16 cellular contexts compared by ENCODE assay signal in the genomic region with DNA sequence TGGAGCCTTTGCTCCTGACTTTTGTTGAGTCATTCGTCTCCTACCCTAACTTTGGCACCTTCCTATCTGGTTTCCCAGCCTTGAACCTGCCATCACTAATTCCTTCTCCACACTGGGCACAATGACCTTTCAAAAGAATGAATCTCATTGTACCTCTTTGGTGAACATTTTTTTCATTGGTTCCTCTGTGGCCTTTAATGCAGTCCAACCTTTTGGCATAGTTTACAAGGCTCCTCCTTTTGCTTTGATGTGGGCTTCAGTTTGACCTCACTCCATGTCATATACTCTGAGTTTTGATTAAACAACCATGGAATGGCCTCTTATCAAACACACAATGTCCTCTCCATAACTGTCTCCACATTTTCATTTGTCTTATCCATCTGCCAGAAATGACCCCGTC. TPM values are rescaled to one million over a fixed set of nuclear protein-coding genes. Genes with fewer than 3 reads are reported as not detected.
"Had no signal": no experiment of that assay in that cellular context is flagged by ENCODE, and none has a peak within 500 bp of the region (broad histone marks: within the 10 kb centered on the region; RNA-seq: fewer than 3 reads in every experiment).

No MANE protein-coding gene starts in this region.

- H3K4me3 Mint-ChIP-seq: central memory CD8-positive, alpha-beta T cell; effector memory CD8-positive, alpha-beta T cell; naive B cell; WTC11 had no signal

- H3K27me3 ChIP-seq: body of pancreas, upper lobe of left lung had no signal

- DNase-seq: activated CD4-positive, alpha-beta T cell treated with anti-CD3 and anti-CD28 coated beads for 48 hours; activated gamma-delta T cell; activated T-cell treated with anti-CD3 and anti-CD28 coated beads for 4 hours; body of pancreas; effector memory CD8-positive, alpha-beta T cell; glutamatergic neuron; left cardiac atrium; midbrain; naive B cell; right cardiac atrium; substantia nigra; upper lobe of left lung had no signal

- H3K27ac Mint-ChIP-seq: WTC11 had no signal

- ATAC-seq: body of pancreas; effector memory CD8-positive, alpha-beta T cell; left cardiac atrium; right cardiac atrium; WTC11 had no signal

- H3K4me1 ChIP-seq: body of pancreas had no signal

- H3K27ac ChIP-seq: body of pancreas, upper lobe of left lung had no signal

- H3K9me3 Mint-ChIP-seq: central memory CD8-positive, alpha-beta T cell; effector memory CD8-positive, alpha-beta T cell; naive B cell; WTC11 had no signal

- H3K27me3 Mint-ChIP-seq: central memory CD8-positive, alpha-beta T cell; effector memory CD8-positive, alpha-beta T cell; naive B cell had no signal

- H3K9me3 ChIP-seq: body of pancreas, upper lobe of left lung had no signal

- H3K4me3 ChIP-seq: body of pancreas, lung, smooth muscle cell, upper lobe of left lung had no signal

RNA-seq across cellular contexts. Expression of a gene that starts 14.5 kb away (rescaled TPM):
- total RNA-seq: WTC11 had no signal
- polyA plus RNA-seq: smooth muscle cell had no signal
